ENCODE assay signal across 26 cellular contexts in the genomic region with DNA sequence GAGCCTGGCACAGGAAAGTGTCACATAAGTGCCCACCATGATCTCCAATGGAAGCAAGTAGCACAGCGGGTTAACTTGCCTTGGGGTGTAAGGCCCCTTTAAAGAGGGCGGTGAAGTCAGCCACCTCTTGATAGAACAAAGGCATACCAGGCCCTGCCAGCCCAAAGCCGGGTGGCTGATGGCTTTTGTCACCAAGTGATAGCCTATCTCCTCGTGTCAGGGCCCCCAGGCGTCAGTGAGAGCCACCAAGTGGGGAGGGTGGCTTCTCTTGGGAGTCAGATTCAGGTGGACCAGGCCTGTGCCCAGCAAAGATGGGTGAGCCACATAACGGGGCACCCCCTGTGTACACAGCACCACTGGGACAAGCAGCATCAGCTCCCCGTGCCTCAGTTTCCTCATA. TPM values are rescaled to one million over a fixed set of nuclear protein-coding genes. Genes with fewer than 3 reads are reported as not detected.
"Had no signal": no experiment of that assay in that cellular context is flagged by ENCODE, and none has a peak within 500 bp of the region (broad histone marks: within the 10 kb centered on the region; RNA-seq: fewer than 3 reads in every experiment).

No MANE protein-coding gene starts in this region.

- H3K4me3 ChIP-seq: lower lobe of right lung, tibial artery had no signal

- ATAC-seq: activated CD4-positive, CD25-positive, alpha-beta regulatory T cell treated with anti-CD3 and anti-CD28 coated beads, Interleukin-2, amount 50 U/mL, for 24 hours; activated CD8-positive, alpha-beta memory T cell treated with anti-CD3 and anti-CD28 coated beads, Interleukin-2, amount 10 ng/mL, durations not matched to agents 7 days and 5 days; activated naive CD8-positive, alpha-beta T cell treated with anti-CD3 and anti-CD28 coated beads, Interleukin-2, amount 50 U/mL, for 24 hours; foreskin keratinocyte; left colon; lower lobe of right lung; naive thymus-derived CD4-positive, alpha-beta T cell; T-cell had no signal

- H3K9me3 ChIP-seq: lower lobe of right lung, tibial artery had no signal

- DNase-seq: activated CD4-positive, alpha-beta memory T cell treated with anti-CD3 and anti-CD28 coated beads, Interleukin-2, amount 10 ng/mL, durations not matched to agents 7 days and 5 days; activated CD4-positive, alpha-beta T cell treated with anti-CD3 and anti-CD28 coated beads, Interleukin-2, amount 10 ng/mL, durations not matched to agents 24 days and 14 days; activated CD8-positive, alpha-beta memory T cell treated with anti-CD3 and anti-CD28 coated beads, Interleukin-2, amount 10 ng/mL, durations not matched to agents 7 days and 5 days; activated effector memory CD4-positive, alpha-beta T cell treated with anti-CD3 and anti-CD28 coated beads, Interleukin-2, amount 50 U/mL, for 16 hours; activated naive CD4-positive, alpha-beta T cell treated with anti-CD3 and anti-CD28 coated beads, Interleukin-2, amount 50 U/mL, for 16 hours; activated naive CD8-positive, alpha-beta T cell treated with anti-CD3 and anti-CD28 coated beads, Interleukin-2, amount 50 U/mL, for 24 hours; activated T-cell treated with anti-CD3 and anti-CD28 coated beads for 4 hours; effector CD4-positive, alpha-beta T cell; foreskin keratinocyte; hippocampal formation; left colon; lower lobe of right lung; mesendoderm; naive thymus-derived CD4-positive, alpha-beta T cell; occipital lobe; stimulated activated CD4-positive, alpha-beta T cell treated with anti-CD3 and anti-CD28 coated beads, Interleukin-12 subunit alpha, Interleukin-12 subunit beta, amount 100 ng/mL, for 4 hours; stimulated activated CD4-positive, alpha-beta T cell treated with anti-CD3 and anti-CD28 coated beads, Interleukin-4, amount 100 ng/mL, for 4 hours; T-cell had no signal

- H3K27me3 ChIP-seq: foreskin keratinocyte had no signal

- H3K27ac ChIP-seq: foreskin keratinocyte, lower lobe of right lung, tibial artery, VCaP had no signal

- H3K36me3 ChIP-seq: lower lobe of right lung, tibial artery had no signal

- H3K4me1 ChIP-seq: foreskin keratinocyte, lower lobe of right lung, tibial artery had no signal

RNA-seq across cellular contexts. Expression of a gene that starts 8.3 kb away (rescaled TPM):
- total RNA-seq: activated CD4-positive, alpha-beta memory T cell treated with anti-CD3 and anti-CD28 coated beads, Interleukin-2, amount 10 ng/mL, durations not matched to agents 7 days and 5 days; activated CD4-positive, alpha-beta T cell treated with anti-CD3 and anti-CD28 coated beads, Interleukin-2, amount 10 ng/mL, durations not matched to agents 24 days and 14 days; activated CD8-positive, alpha-beta memory T cell treated with anti-CD3 and anti-CD28 coated beads, Interleukin-2, amount 10 ng/mL, durations not matched to agents 7 days and 5 days; chondrocyte; foreskin keratinocyte; left colon; lower lobe of right lung; mucosa of gallbladder; naive thymus-derived CD4-positive, alpha-beta T cell; neural crest cell; occipital lobe; renal cortical epithelial cell; T-cell had no signal
- polyA plus RNA-seq: naive thymus-derived CD4-positive, alpha-beta T cell; urinary bladder had no signal
